8 cellular contexts compared by ENCODE assay signal in genomic region chr3:13281657-13282527, GRCh38.
DNase-seq lines count a peak whose midpoint lies in the region; ATAC-seq and TF ChIP-seq lines count a peak whose summit lies in the region.

No MANE protein-coding gene starts in this region.

- H3K9me3 ChIP-seq in ES-I3 (ENCODE audit: control insufficient read depth, insufficient read depth, low read length) (0 out of 2 replicates have a peak, but pooled peaks cover 8% of the 10 kb centered on the region), T-helper 17 cell (ENCODE audit: control insufficient read depth, low read length, poor library complexity, severe bottlenecking) (peaks cover 7% of the 10 kb centered on the region), psoas muscle (peaks cover 5% of the 10 kb centered on the region)

- H3K4me3 ChIP-seq in psoas muscle = peak overlapping the region; percentile 56

- no peak for TF ChIP-seq CTCF in psoas muscle (IDR thresholded peaks at IDR 0.05)

- WGBS in psoas muscle, 3 donors = 13 to 27% (median 18%) methylated on average over 59 to 61 of the region's 61 CpGs

- peaks cover 0 to 50% (median 13%) of the 10 kb centered on the region in 3 donors for H3K27me3 ChIP-seq in psoas muscle (ENCODE audit: insufficient read depth in 3 of 3, low read length in 2 of 3)

- peaks cover 7% of the 10 kb centered on the region for H3K4me1 Mint-ChIP-seq in T-helper 17 cell

- H3K27me3 Mint-ChIP-seq in T-helper 17 cell = peaks cover 70% of the 10 kb centered on the region

- DNase-seq in T-helper 17 cell (no peak), left ventricle myocardium superior (peak; percentile 71), psoas muscle (peak; percentile 45 to 63), NCI-H2171 treated with DMSO at 0.1 percent for 48 hours (lab: John Stamatoyannopoulos, UW) (no peak), GM03348 (ENCODE audit: low spot score) (no peak), AG08395 (ENCODE audit: low spot score) (no peak)
- no peak for DNase-seq in activated CD4-positive, alpha-beta T cell treated with anti-CD3 and anti-CD28 coated beads, Interleukin-2, amount 50 U/mL, for 4 hours

- peak overlapping the region; percentile 32 for H3K27ac Mint-ChIP-seq in T-helper 17 cell

- peak overlapping the region; percentile 66 for H3K9ac ChIP-seq in ES-I3 (ENCODE audit: low read depth, low read length)

- H3K36me3 ChIP-seq in ES-I3 (ENCODE audit: insufficient read depth, low read length) (no peaks in the 10 kb centered on the region), psoas muscle (ENCODE audit: insufficient read depth in 1 of 2, low read depth in 1 of 2) (no peaks in the 10 kb centered on the region)

- H3K4me1 ChIP-seq in ES-I3 (ENCODE audit: insufficient read depth, low read length) (peaks cover 17% of the 10 kb centered on the region), psoas muscle (no peaks in the 10 kb centered on the region)

- intact Hi-C loops in left ventricle myocardium superior (cut with micrococcal nuclease) = no loop called here
- intact Hi-C loops in psoas muscle (cut with DNase I) = loop anchor here in 1 of 2 donors (5.0 kb wide), 1 partner anchor 190 kb away; no protein-coding TSS in a partner anchor

- ATAC-seq in T-helper 17 cell = no peak
- ATAC-seq in left ventricle myocardium superior = peak; percentile 78
- peak; percentile 41 to 58 (median 53) for ATAC-seq in psoas muscle

- H3K27ac ChIP-seq in psoas muscle = peak overlapping the region; percentile 19

- H3K4me3 Mint-ChIP-seq in T-helper 17 cell = peak overlapping the region; percentile 86

- H3K36me3 Mint-ChIP-seq in T-helper 17 cell (ENCODE audit: low read depth) = peaks cover 2% of the 10 kb centered on the region

Comparison
In these comparisons a context has a peak if more than half of its experiments do, and no peak if none do; other contexts are left out.
1. DNase-seq: peak in left ventricle myocardium superior (single experiment) and psoas muscle (2 of 2); none in T-helper 17 cell (0 of 3), NCI-H2171 treated with DMSO at 0.1 percent for 48 hours (single experiment), GM03348 (single experiment), AG08395 (single experiment) and activated CD4-positive, alpha-beta T cell treated with anti-CD3 and anti-CD28 coated beads, Interleukin-2, amount 50 U/mL, for 4 hours (0 of 2).